ENCODE assay signal across 11 cellular contexts in the genomic region with DNA sequence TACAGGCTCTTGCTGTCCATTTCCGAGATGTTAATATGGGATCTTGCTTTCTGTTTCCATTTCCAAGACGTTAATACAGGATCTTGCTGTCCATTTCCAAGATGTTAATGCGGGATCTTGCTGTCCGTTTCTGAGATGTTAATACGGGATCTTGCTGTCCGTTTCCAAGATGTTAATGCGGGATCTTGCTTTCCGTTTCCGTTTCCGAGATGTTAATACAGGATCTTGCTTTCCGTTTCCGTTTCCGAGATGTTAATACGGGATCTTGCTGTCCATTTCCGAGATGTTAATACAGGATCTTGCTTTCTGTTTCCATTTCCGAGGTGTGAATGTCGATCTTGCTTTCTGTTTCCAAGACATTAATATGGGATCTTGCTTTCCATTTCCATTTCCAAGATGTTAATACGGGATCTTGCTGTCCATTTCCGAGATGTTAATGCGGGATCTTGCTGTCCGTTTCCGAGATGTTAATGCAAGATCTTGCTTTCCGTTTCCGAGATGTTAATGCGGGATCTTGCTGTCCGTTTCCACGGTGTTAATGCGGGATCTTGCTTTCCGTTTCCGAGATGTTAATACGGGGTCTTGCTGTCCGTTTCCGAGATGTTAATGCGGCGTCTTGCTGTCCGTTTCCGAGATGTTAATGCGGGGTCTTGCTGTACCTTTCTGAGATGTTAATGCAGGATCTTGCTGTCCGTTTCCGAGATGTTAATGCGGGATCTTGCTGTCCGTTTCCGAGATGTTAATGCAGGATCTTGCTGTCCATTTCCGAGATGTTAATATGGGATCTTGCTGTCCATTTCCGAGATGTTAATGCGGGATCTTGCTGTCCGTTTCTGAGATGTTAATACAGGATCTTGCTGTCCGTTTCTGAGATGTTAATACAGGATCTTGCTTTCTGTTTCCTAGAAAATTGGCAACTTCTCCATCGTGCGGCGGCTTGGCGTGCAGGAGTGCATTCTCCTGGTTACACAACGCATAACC. TPM values are rescaled to one million over a fixed set of nuclear protein-coding genes. Genes with fewer than 3 reads are reported as not detected.
DNase-seq lines count a peak whose midpoint lies in the region; TF ChIP-seq lines count a peak whose summit lies in the region.
"Had no signal": no experiment of that assay in that cellular context is flagged by ENCODE, and none has a peak within 500 bp of the region (broad histone marks: within the 10 kb centered on the region; RNA-seq: fewer than 3 reads in every experiment).

No MANE protein-coding gene starts in this region.

- WGBS in GM23248 (ENCODE audit: low coverage in 1 of 2, low lambda C conversion rate in 2 of 2, missing lambda C conversion rate in 2 of 2), 2 experiments = 75 to 79% methylated on average over 53 of the region's 53 CpGs

- H3K4me1 ChIP-seq in GM23248 (ENCODE audit: insufficient read depth) (no peaks in the 10 kb centered on the region), adipocyte (ENCODE audit: control insufficient read depth, insufficient read depth, low read length) (no peaks in the 10 kb centered on the region)

- peaks cover 8% of the 10 kb centered on the region; the same call in 1 of the 2 replicates for H3K36me3 ChIP-seq in GM23248 (ENCODE audit: low read depth)
- peaks cover 36% of the 10 kb centered on the region for H3K36me3 ChIP-seq in adipocyte (ENCODE audit: control insufficient read depth, insufficient read depth, low read length, severe bottlenecking)

- TF ChIP-seq CTCF in fibroblast of the aortic adventitia (IDR thresholded peaks at IDR 0.05; ENCODE audit: insufficient read depth, low read length) (no peak), progenitor cell of endocrine pancreas (IDR thresholded peaks at IDR 0.05; ENCODE audit: unreplicated experiment) (no peak)

- H3K27me3 ChIP-seq in GM23248 (replicated peaks; ENCODE audit: insufficient read depth) (no peaks in the 10 kb centered on the region), adipocyte (replicated peaks; ENCODE audit: control insufficient read depth, insufficient read depth, low read length) (no peaks in the 10 kb centered on the region)

- H2AFZ ChIP-seq in GM23248 = no peak overlapping the region

- 0 out of 2 replicates have a peak, but pooled peaks cover 16% of the 10 kb centered on the region for H3K79me2 ChIP-seq in GM23248 (ENCODE audit: insufficient read depth)

- no peaks in the 10 kb centered on the region for H4K20me1 ChIP-seq in GM23248 (ENCODE audit: insufficient read depth)

- in situ Hi-C loops in GM23248 (cut with MboI) = no loop called here

- no peak overlapping the region for H3K27ac ChIP-seq in GM23248

- H3K27ac Mint-ChIP-seq in progenitor cell of endocrine pancreas = peak overlapping the region; percentile 81
- H3K27ac Mint-ChIP-seq: activated naive CD4-positive, alpha-beta T cell treated with anti-CD3 and anti-CD28 coated beads for 36 hours had no signal

- no peaks in the 10 kb centered on the region for H3F3A ChIP-seq in GM23248 (ENCODE audit: insufficient read depth)

- peaks cover 5% of the 10 kb centered on the region; the same call in 1 of the 2 replicates for H3K9me2 ChIP-seq in GM23248 (ENCODE audit: insufficient read depth)

- no peak overlapping the region for H3K4me3 Mint-ChIP-seq in progenitor cell of endocrine pancreas (ENCODE audit: low read depth)
- H3K4me3 Mint-ChIP-seq: activated naive CD4-positive, alpha-beta T cell treated with anti-CD3 and anti-CD28 coated beads for 36 hours had no signal

- H3K9me3 ChIP-seq in GM23248 (ENCODE audit: low read depth) (no peaks in the 10 kb centered on the region), adipocyte (ENCODE audit: control insufficient read depth, low read length) (no peaks in the 10 kb centered on the region)

- peak; percentile 10 for DNase-seq in GM23248
- peak; percentile 19 for DNase-seq in adipocyte (ENCODE audit: low read depth)
- DNase-seq in fibroblast of the aortic adventitia (ENCODE audit: low read depth) = peak; percentile 51
- no peak for DNase-seq in progenitor cell of endocrine pancreas (ENCODE audit: low spot score, unreplicated experiment)
- no peak for DNase-seq in HCEC 1CT
- no peak for DNase-seq in NCI-H345 (lab: John Stamatoyannopoulos, UW)
- no peak for DNase-seq in NCI-H1048 (lab: John Stamatoyannopoulos, UW)
- no peak for DNase-seq in effector CD8-positive, alpha-beta T cell (lab: John Stamatoyannopoulos, UW)
- DNase-seq: activated naive CD4-positive, alpha-beta T cell treated with anti-CD3 and anti-CD28 coated beads for 36 hours; DND-41; NCI-H187 had no signal

- H3K9me3 Mint-ChIP-seq in progenitor cell of endocrine pancreas (ENCODE audit: low read depth) = peaks cover 31% of the 10 kb centered on the region

- no peak overlapping the region for H3K4me2 ChIP-seq in GM23248 (ENCODE audit: unreplicated experiment)

- H3K4me1 Mint-ChIP-seq in progenitor cell of endocrine pancreas (ENCODE audit: low read depth) = no peaks in the 10 kb centered on the region

- no peaks in the 10 kb centered on the region for H3K27me3 Mint-ChIP-seq in progenitor cell of endocrine pancreas

- H3K4me3 ChIP-seq in GM23248 = no peak overlapping the region
- no peak overlapping the region for H3K4me3 ChIP-seq in adipocyte (ENCODE audit: low read length)
- H3K4me3 ChIP-seq in fibroblast of the aortic adventitia (ENCODE audit: low read depth, low read length) = no peak overlapping the region

- peaks cover 74% of the 10 kb centered on the region for H3K36me3 Mint-ChIP-seq in progenitor cell of endocrine pancreas (ENCODE audit: insufficient read depth)

- H3K9ac ChIP-seq in GM23248 (no peak overlapping the region), adipocyte (ENCODE audit: low read length) (no peak overlapping the region)

RNA-seq across cellular contexts. Expression of gene PEX11G, which starts 38.3 kb away (rescaled TPM):
- 4.0 and 5.2 TPM in 2 replicates for total RNA-seq in GM23248 (2014; rRNA removed; shearing (Covaris generic))
- polyA plus RNA-seq in GM23248 (2016; fragmentation: Nextera tagmentation; extraction: Ambion mirVana) = 6.0 and 6.2 TPM in 2 replicates
- total RNA-seq in fibroblast of the aortic adventitia (ENCODE audit: low replicate concordance) = 1.6 and 5.4 TPM in 2 replicates
- 5.5 and 6.1 TPM in 2 replicates for total RNA-seq in progenitor cell of endocrine pancreas

Comparison
In these comparisons a context has a peak if more than half of its experiments do, and no peak if none do; other contexts are left out.
1. DNase-seq: peak in GM23248 (single experiment), adipocyte (single experiment) and fibroblast of the aortic adventitia (single experiment); none in progenitor cell of endocrine pancreas (single experiment), HCEC 1CT (single experiment), NCI-H345 (single experiment), NCI-H1048 (single experiment) and effector CD8-positive, alpha-beta T cell (single experiment).